ENCODE assay signal across 8 cellular contexts in genomic region chr9:105447386-105447813, GRCh38. TPM values are rescaled to one million over a fixed set of nuclear protein-coding genes. Genes with fewer than 3 reads are reported as not detected.
DNase-seq lines count a peak whose midpoint lies in the region; ATAC-seq and TF ChIP-seq lines count a peak whose summit lies in the region.

No MANE protein-coding gene starts in this region.

- intact Hi-C loops in esophagus squamous epithelium (cut with DNase I): no loop called here

- no peak for TF ChIP-seq POLR2A in esophagus squamous epithelium (IDR thresholded peaks at IDR 0.05)

- CTCF ChIA-PET in RWPE1 (lab: Yijun Ruan, JAX): interaction anchor here (0.6 to 0.7 kb wide), 4 partner anchors 21 to 434 kb away, joined by 3 to 7 read pairs (median 3); no protein-coding TSS in a partner anchor

- H3K36me3 ChIP-seq in esophagus squamous epithelium: no peaks in the 10 kb centered on the region
- no peaks in the 10 kb centered on the region for H3K36me3 ChIP-seq in rectal smooth muscle tissue (ENCODE audit: control insufficient read depth, insufficient read depth, low read length)

- no peaks in the 10 kb centered on the region for H3K9me3 ChIP-seq in esophagus squamous epithelium

- TF ChIP-seq CTCF in GM12864 (IDR thresholded peaks at IDR 0.05; ENCODE audit: low read depth, low read length, missing control alignments) (no peak), RWPE1 (conservative IDR thresholded peaks at IDR 0.05; ENCODE audit: low read depth) (no peak), esophagus squamous epithelium (IDR thresholded peaks at IDR 0.05) (no peak)

- H3K9ac ChIP-seq in rectal smooth muscle tissue (ENCODE audit: low read length): peak overlapping the region; percentile 10

- POLR2A ChIA-PET in RWPE1 (lab: Yijun Ruan, JAX; ENCODE audit: low non-redundant PET): interaction anchor here (0.6 kb wide), 1 partner anchor 20 kb away, joined by 3 read pairs; no protein-coding TSS in a partner anchor

- H3K27ac ChIP-seq in RWPE1: peak overlapping the region; percentile 86
- H3K27ac ChIP-seq in esophagus squamous epithelium: peak overlapping the region; percentile 76 to 83 (median 80)
- peak overlapping the region; percentile 63 for H3K27ac ChIP-seq in rectal smooth muscle tissue (ENCODE audit: low read depth, low read length)

- peak overlapping the region; percentile 67 for H3K4me3 ChIP-seq in GM12864 (ENCODE audit: low read depth, low read length)
- H3K4me3 ChIP-seq in esophagus squamous epithelium: peak overlapping the region; percentile 65 to 83 (median 71)
- peak overlapping the region; percentile 65 for H3K4me3 ChIP-seq in rectal smooth muscle tissue (ENCODE audit: low read length)

- no peak for ATAC-seq in GM18498 (IDR thresholded peaks at IDR 0.05; ENCODE audit: unreplicated experiment)

- peaks cover 4 to 47% (median 15%) of the 10 kb centered on the region in 3 donors for H3K4me1 ChIP-seq in esophagus squamous epithelium
- peaks cover 9% of the 10 kb centered on the region for H3K4me1 ChIP-seq in rectal smooth muscle tissue (ENCODE audit: control insufficient read depth, insufficient read depth, low read length)

- H3K27me3 ChIP-seq in esophagus squamous epithelium (no peaks in the 10 kb centered on the region), rectal smooth muscle tissue (ENCODE audit: control insufficient read depth, insufficient read depth, low read length) (no peaks in the 10 kb centered on the region)

- no peak for DNase-seq in GM12864 (ENCODE audit: low read depth)
- DNase-seq in RWPE1 (ENCODE audit: low spot score): no peak
- DNase-seq in esophagus squamous epithelium (lab: John Stamatoyannopoulos, UW): no peak
- no peak for DNase-seq in DMS153 treated with DMSO at 0.1 percent for 48 hours (lab: John Stamatoyannopoulos, UW; ENCODE audit: unreplicated experiment)
- DNase-seq in NCI-H82 (lab: John Stamatoyannopoulos, UW): no peak
- no peak for DNase-seq in D341Med (ENCODE audit: low spot score)

- 5 to 17% methylated on average over 15 of the region's 16 CpGs for WGBS in esophagus squamous epithelium, 2 donors

RNA-seq across cellular contexts. Expression of gene FSD1L, which starts 0.4 kb away (rescaled TPM):
- 1 to 10 TPM in 2 of 4 donors, under 1 TPM in 2; 0.38 to 1.8 (median 1.2) TPM for total RNA-seq in esophagus squamous epithelium
